Comparison of ENCODE assay signal across 1 cellular context in genomic region chr2:70301344-70302194, GRCh38.
A peak's percentile ranks its signal among the peaks of the same experiment; 100 is the strongest.
TF ChIP-seq lines count a peak whose summit lies in the region.

Gene FAM136A, minus strand, starts transcription at chr2:70302067. Its CDS starts 56 bp downstream, at chr2:70302011.

TF ChIP-seq in K562, 482 proteins besides CTCF, POLR2A, EP300 and RAD21 (continued from another document and continues in another):
- no peak for TF ChIP-seq BRF2 (IDR thresholded peaks at IDR 0.05; ENCODE audit: borderline replicate concordance, insufficient read depth, insufficient read length)
- TF ChIP-seq SAFB2 (IDR thresholded peaks at IDR 0.05; ENCODE audit: borderline replicate concordance, low read depth, low read length, severe bottlenecking), result no peak
- TF ChIP-seq HNRNPK (IDR thresholded peaks at IDR 0.05; ENCODE audit: low read depth, low read length, poor library complexity, severe bottlenecking), result peak; percentile 59
- TF ChIP-seq MXD1 (CRISPR knock-in tag; IDR thresholded peaks at IDR 0.05; ENCODE audit: borderline replicate concordance, poor library complexity, severe bottlenecking), result no peak
- TF ChIP-seq CBFA2T3 (IDR thresholded peaks at IDR 0.05), result no peak
- TF ChIP-seq, protein P1, sequence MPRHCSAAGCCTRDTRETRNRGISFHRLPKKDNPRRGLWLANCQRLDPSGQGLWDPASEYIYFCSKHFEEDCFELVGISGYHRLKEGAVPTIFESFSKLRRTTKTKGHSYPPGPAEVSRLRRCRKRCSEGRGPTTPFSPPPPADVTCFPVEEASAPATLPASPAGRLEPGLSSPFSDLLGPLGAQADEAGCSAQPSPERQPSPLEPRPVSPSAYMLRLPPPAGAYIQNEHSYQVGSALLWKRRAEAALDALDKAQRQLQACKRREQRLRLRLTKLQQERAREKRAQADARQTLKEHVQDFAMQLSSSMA (CRISPR knock-in tag; IDR thresholded peaks at IDR 0.05), result no peak
- no peak for TF ChIP-seq POLR3G (IDR thresholded peaks at IDR 0.05; ENCODE audit: extremely low read depth, insufficient read length, insufficient replicate concordance)
- TF ChIP-seq HIVEP1 (CRISPR knock-in tag; IDR thresholded peaks at IDR 0.05), result no peak
- no peak for TF ChIP-seq HCFC1 (IDR thresholded peaks at IDR 0.05; ENCODE audit: low read depth, low read length)
- peak; percentile 67 for TF ChIP-seq TEAD4 (IDR thresholded peaks at IDR 0.05; ENCODE audit: low read length)
- TF ChIP-seq TEAD4 (CRISPR knock-in tag; IDR thresholded peaks at IDR 0.05; ENCODE audit: borderline replicate concordance), result no peak
- TF ChIP-seq BDP1 (IDR thresholded peaks at IDR 0.05; ENCODE audit: insufficient read depth, insufficient read length), result no peak
- no peak for TF ChIP-seq FOS (IDR thresholded peaks at IDR 0.05; ENCODE audit: extremely low read depth, insufficient read length)
- TF ChIP-seq, protein P2, sequence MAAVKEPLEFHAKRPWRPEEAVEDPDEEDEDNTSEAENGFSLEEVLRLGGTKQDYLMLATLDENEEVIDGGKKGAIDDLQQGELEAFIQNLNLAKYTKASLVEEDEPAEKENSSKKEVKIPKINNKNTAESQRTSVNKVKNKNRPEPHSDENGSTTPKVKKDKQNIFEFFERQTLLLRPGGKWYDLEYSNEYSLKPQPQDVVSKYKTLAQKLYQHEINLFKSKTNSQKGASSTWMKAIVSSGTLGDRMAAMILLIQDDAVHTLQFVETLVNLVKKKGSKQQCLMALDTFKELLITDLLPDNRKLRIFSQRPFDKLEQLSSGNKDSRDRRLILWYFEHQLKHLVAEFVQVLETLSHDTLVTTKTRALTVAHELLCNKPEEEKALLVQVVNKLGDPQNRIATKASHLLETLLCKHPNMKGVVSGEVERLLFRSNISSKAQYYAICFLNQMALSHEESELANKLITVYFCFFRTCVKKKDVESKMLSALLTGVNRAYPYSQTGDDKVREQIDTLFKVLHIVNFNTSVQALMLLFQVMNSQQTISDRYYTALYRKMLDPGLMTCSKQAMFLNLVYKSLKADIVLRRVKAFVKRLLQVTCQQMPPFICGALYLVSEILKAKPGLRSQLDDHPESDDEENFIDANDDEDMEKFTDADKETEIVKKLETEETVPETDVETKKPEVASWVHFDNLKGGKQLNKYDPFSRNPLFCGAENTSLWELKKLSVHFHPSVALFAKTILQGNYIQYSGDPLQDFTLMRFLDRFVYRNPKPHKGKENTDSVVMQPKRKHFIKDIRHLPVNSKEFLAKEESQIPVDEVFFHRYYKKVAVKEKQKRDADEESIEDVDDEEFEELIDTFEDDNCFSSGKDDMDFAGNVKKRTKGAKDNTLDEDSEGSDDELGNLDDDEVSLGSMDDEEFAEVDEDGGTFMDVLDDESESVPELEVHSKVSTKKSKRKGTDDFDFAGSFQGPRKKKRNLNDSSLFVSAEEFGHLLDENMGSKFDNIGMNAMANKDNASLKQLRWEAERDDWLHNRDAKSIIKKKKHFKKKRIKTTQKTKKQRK (IDR thresholded peaks at IDR 0.05; ENCODE audit: borderline replicate concordance, low read depth, low read length), result no peak
- TF ChIP-seq BHLHE40 (IDR thresholded peaks at IDR 0.05; ENCODE audit: low read length), result no peak
- no peak for TF ChIP-seq ZNF239 (CRISPR knock-in tag; IDR thresholded peaks at IDR 0.05)
- TF ChIP-seq POLR2AphosphoS5 (IDR thresholded peaks at IDR 0.05; ENCODE audit: control insufficient read depth, insufficient read depth, low read depth, low read length), result peak; percentile 82
- TF ChIP-seq ZFP91 (CRISPR knock-in tag; IDR thresholded peaks at IDR 0.05), result no peak
- TF ChIP-seq ZNF518B (CRISPR knock-in tag; IDR thresholded peaks at IDR 0.05), result no peak
- TF ChIP-seq BACH1 (tag; IDR thresholded peaks at IDR 0.05), result no peak
- TF ChIP-seq SMAD3 (CRISPR knock-in tag; conservative IDR thresholded peaks at IDR 0.05), result no peak
- TF ChIP-seq REST (CRISPR knock-in tag; IDR thresholded peaks at IDR 0.05; ENCODE audit: low read depth), result peak; percentile 69; the same call in 1 of the 2 replicates
- TF ChIP-seq, protein P3, sequence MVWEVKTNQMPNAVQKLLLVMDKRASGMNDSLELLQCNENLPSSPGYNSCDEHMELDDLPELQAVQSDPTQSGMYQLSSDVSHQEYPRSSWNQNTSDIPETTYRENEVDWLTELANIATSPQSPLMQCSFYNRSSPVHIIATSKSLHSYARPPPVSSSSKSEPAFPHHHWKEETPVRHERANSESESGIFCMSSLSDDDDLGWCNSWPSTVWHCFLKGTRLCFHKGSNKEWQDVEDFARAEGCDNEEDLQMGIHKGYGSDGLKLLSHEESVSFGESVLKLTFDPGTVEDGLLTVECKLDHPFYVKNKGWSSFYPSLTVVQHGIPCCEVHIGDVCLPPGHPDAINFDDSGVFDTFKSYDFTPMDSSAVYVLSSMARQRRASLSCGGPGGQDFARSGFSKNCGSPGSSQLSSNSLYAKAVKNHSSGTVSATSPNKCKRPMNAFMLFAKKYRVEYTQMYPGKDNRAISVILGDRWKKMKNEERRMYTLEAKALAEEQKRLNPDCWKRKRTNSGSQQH (CRISPR knock-in tag; IDR thresholded peaks at IDR 0.05), result no peak
- no peak for TF ChIP-seq SMARCB1 (IDR thresholded peaks at IDR 0.05; ENCODE audit: insufficient read length, low read depth)
- 0 out of 2 replicates have a peak, but pooled peaks have one; percentile 54 for TF ChIP-seq E2F5 (CRISPR knock-in tag; IDR thresholded peaks at IDR 0.05)
- no peak for TF ChIP-seq ETV6 (IDR thresholded peaks at IDR 0.05; ENCODE audit: borderline replicate concordance in 1 of 2, low read depth in 2 of 2, low read length in 1 of 2)
- no peak for TF ChIP-seq ETV6 (CRISPR knock-in tag; IDR thresholded peaks at IDR 0.05; ENCODE audit: borderline replicate concordance)
- TF ChIP-seq KHSRP (IDR thresholded peaks at IDR 0.05), result no peak
